In genomic region chr17:55705847-55706246, GRCh38 we compare ENCODE assay signal across 1 cellular context.
TF ChIP-seq lines count a peak whose summit lies in the region.

No MANE protein-coding gene starts in this region.

TF ChIP-seq in K562, 482 proteins besides CTCF, POLR2A, EP300 and RAD21 (continued from another document):
- TF ChIP-seq RREB1 (CRISPR knock-in tag; IDR thresholded peaks at IDR 0.05) (no peak), TFAM (CRISPR knock-in tag; conservative IDR thresholded peaks at IDR 0.05) (no peak), ATF3 (IDR thresholded peaks at IDR 0.05) (peak; percentile 66; the same call in 1 of the 2 replicates), ATF3 (CRISPR knock-in tag; conservative IDR thresholded peaks at IDR 0.05) (no peak), CBX2 (IDR thresholded peaks at IDR 0.05; ENCODE audit: insufficient read depth, low read length, poor library complexity, severe bottlenecking) (no peak), BRF2 (IDR thresholded peaks at IDR 0.05; ENCODE audit: borderline replicate concordance, insufficient read depth, insufficient read length) (no peak), TGIF2 (CRISPR knock-in tag; IDR thresholded peaks at IDR 0.05) (no peak), MEF2D (tag; conservative IDR thresholded peaks at IDR 0.05; ENCODE audit: low read depth) (0 out of 2 replicates have a peak, but pooled peaks have one; percentile 48), ZNF431 (CRISPR knock-in tag; IDR thresholded peaks at IDR 0.05) (no peak), ZEB2 (IDR thresholded peaks at IDR 0.05) (peak; percentile 25; the same call in 1 of the 2 replicates), MECOM (CRISPR knock-in tag; IDR thresholded peaks at IDR 0.05) (no peak), RBM25 (IDR thresholded peaks at IDR 0.05; ENCODE audit: low read depth, low read length, severe bottlenecking) (no peak), CEBPG (CRISPR knock-in tag; IDR thresholded peaks at IDR 0.05) (no peak), CEBPG (tag; conservative IDR thresholded peaks at IDR 0.05 in 1 of 2, IDR thresholded peaks at IDR 0.05 in 1 of 2) (peak in 1 of 2 experiments; percentile 34; a peak in 1 of 4 replicates), NFIX (CRISPR knock-in tag; IDR thresholded peaks at IDR 0.05; ENCODE audit: low read depth) (no peak), FOSL1 (tag; conservative IDR thresholded peaks at IDR 0.05) (peak; percentile 26; the same call in 1 of the 2 replicates), HLTF (IDR thresholded peaks at IDR 0.05) (no peak), JUND (IDR thresholded peaks at IDR 0.05; ENCODE audit: borderline replicate concordance, low read depth, low read length) (0 out of 2 replicates have a peak, but pooled peaks have one; percentile 12), JUND (tag; IDR thresholded peaks at IDR 0.05; ENCODE audit: borderline replicate concordance, low read depth, low read length) (peak; percentile 25; the same call in 1 of the 3 replicates)
